In the genomic region with DNA sequence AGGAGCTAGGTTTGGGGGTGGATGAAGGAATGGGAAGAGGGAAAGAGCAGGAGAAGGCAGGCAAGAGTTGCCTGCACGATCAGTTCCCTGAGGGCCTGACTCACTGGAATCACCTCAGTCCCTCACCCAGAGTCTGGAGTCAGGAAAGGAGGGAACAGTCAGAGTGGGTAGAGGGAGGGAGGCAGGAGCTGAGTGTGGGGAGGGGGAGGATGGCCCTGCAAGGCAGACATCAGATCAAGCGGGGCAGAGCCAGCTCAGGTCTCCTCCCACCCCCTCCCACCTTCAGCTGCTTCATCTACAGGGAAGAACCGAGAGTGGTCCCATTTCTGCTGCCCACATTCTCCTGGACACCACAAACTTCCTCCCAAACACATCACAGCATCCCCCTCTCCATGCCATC, we compare ENCODE assay signal across 1 cellular context.
TF ChIP-seq lines count a peak whose summit lies in the region.

No MANE protein-coding gene starts in this region.

TF ChIP-seq in IMR-90, 13 proteins besides CTCF, POLR2A, EP300 and RAD21 (continued from another document):
- TF ChIP-seq MAZ (IDR thresholded peaks at IDR 0.05; ENCODE audit: borderline replicate concordance, low read depth, low read length), result no peak
- TF ChIP-seq RFX5 (IDR thresholded peaks at IDR 0.05; ENCODE audit: low read depth, low read length), result no peak
- TF ChIP-seq, protein P1, sequence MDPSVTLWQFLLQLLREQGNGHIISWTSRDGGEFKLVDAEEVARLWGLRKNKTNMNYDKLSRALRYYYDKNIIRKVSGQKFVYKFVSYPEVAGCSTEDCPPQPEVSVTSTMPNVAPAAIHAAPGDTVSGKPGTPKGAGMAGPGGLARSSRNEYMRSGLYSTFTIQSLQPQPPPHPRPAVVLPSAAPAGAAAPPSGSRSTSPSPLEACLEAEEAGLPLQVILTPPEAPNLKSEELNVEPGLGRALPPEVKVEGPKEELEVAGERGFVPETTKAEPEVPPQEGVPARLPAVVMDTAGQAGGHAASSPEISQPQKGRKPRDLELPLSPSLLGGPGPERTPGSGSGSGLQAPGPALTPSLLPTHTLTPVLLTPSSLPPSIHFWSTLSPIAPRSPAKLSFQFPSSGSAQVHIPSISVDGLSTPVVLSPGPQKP (IDR thresholded peaks at IDR 0.05; ENCODE audit: borderline replicate concordance, low read depth, low read length), result no peak
